ENCODE assay signal across 7 cellular contexts in genomic region chr16:88759245-88759975, GRCh38. TPM values are rescaled to one million over a fixed set of nuclear protein-coding genes. Genes with fewer than 3 reads are reported as not detected.
A peak's percentile ranks its signal among the peaks of the same experiment; 100 is the strongest.
DNase-seq lines count a peak whose midpoint lies in the region; ATAC-seq and TF ChIP-seq lines count a peak whose summit lies in the region.
"Had no signal": no experiment of that assay in that cellular context is flagged by ENCODE, and none has a peak within 500 bp of the region (broad histone marks: within the 10 kb centered on the region; RNA-seq: fewer than 3 reads in every experiment).

No MANE protein-coding gene starts in this region.

- CTCF ChIA-PET in MCF 10A (lab: Yijun Ruan, JAX) (interaction anchor here (0.7 to 2.5 kb wide), 5 partner anchors 9 to 301 kb away, joined by 3 to 13 read pairs (median 3); no protein-coding TSS in a partner anchor), mammary epithelial cell (lab: Charles Lee; ENCODE audit: low non-redundant PET) (no interaction called here)

- TF ChIP-seq CTCF in MCF 10A (IDR thresholded peaks at IDR 0.05; ENCODE audit: unreplicated experiment) (no peak), mammary epithelial cell (conservative IDR thresholded peaks at IDR 0.05 in 1 of 2, IDR thresholded peaks at IDR 0.05 in 1 of 2; ENCODE audit: extremely low read depth in 1 of 2, insufficient read depth in 1 of 2, low read depth in 1 of 2, low read length in 2 of 2) (no peak), gastroesophageal sphincter (IDR thresholded peaks at IDR 0.05) (peak in 3 of 4 experiments; percentile 51 to 64 (median 54))

- H3K9me3 ChIP-seq in mammary epithelial cell (replicated peaks; ENCODE audit: insufficient read depth, low read length) (no peaks in the 10 kb centered on the region), gastroesophageal sphincter (no peaks in the 10 kb centered on the region)

- H3K27ac ChIP-seq in mammary epithelial cell (ENCODE audit: insufficient read depth, low read depth, low read length) (no peak overlapping the region), gastroesophageal sphincter (peak overlapping the region; percentile 81 to 96 (median 92))

- H3K4me1 ChIP-seq in mammary epithelial cell (ENCODE audit: insufficient read depth, low read length) (peaks cover 27% of the 10 kb centered on the region), gastroesophageal sphincter (peaks cover 0 to 95% (median 55%) of the 10 kb centered on the region in 3 donors)

- H3K4me2 ChIP-seq in mammary epithelial cell (ENCODE audit: insufficient read depth, low read depth, low read length): no peak overlapping the region

- no peaks in the 10 kb centered on the region for H3K36me3 ChIP-seq in mammary epithelial cell (ENCODE audit: insufficient read depth, low read length)
- peaks cover 0 to 6% of the 10 kb centered on the region in 2 donors for H3K36me3 ChIP-seq in gastroesophageal sphincter

- peaks cover 20% of the 10 kb centered on the region for H4K20me1 ChIP-seq in mammary epithelial cell (ENCODE audit: insufficient read depth, low read length)

- DNase-seq in MCF 10A (ENCODE audit: unreplicated experiment) (no peak), mammary epithelial cell (no peak), ureter (ENCODE audit: low spot score) (peak; percentile 85), NCI-H226 (no peak), hippocampal formation (lab: John Stamatoyannopoulos, UW) (no peak)
- DNase-seq: DMS79 treated with DMSO at 0.1 percent for 48 hours had no signal

- in situ Hi-C loops in mammary epithelial cell (cut with MboI; ENCODE audit: low sequenced_read_pairs in 2 of 2): no loop called here

- peak; percentile 81 for ATAC-seq in gastroesophageal sphincter

- no peak for TF ChIP-seq EP300 in gastroesophageal sphincter (IDR thresholded peaks at IDR 0.05)

- intact Hi-C loops in MCF 10A (cut with micrococcal nuclease) (no loop called here), mammary epithelial cell (cut with micrococcal nuclease) (no loop called here)

- POLR2A ChIA-PET in MCF 10A (lab: Yijun Ruan, JAX): interaction anchor here (0.5 to 1.8 kb wide), 4 partner anchors 8 to 749 kb away, joined by 3 to 6 read pairs (median 4); partner anchors contain the start of gene SPG7

- WGBS in mammary epithelial cell (ENCODE audit: low coverage, missing lambda C conversion rate): 98% methylated on average over 17 of the region's 26 CpGs
- 30 to 54% methylated on average over 4 to 6 of the region's 26 CpGs for WGBS in gastroesophageal sphincter (ENCODE audit: low coverage in 1 of 2), 2 donors

- H3K27me3 Mint-ChIP-seq in MCF 10A (ENCODE audit: insufficient read depth, unreplicated experiment): no peaks in the 10 kb centered on the region

- H3K27ac Mint-ChIP-seq in MCF 10A (ENCODE audit: low read depth, unreplicated experiment): peak overlapping the region; percentile 27

- H3K27me3 ChIP-seq in mammary epithelial cell (ENCODE audit: insufficient read depth, low read length) (no peaks in the 10 kb centered on the region), gastroesophageal sphincter (no peaks in the 10 kb centered on the region)

- peak; percentile 39 to 42 for TF ChIP-seq POLR2A in gastroesophageal sphincter (IDR thresholded peaks at IDR 0.05)

- H3K36me3 Mint-ChIP-seq in MCF 10A (ENCODE audit: insufficient read depth, unreplicated experiment): peaks cover 13% of the 10 kb centered on the region

- H3K79me2 ChIP-seq in mammary epithelial cell (ENCODE audit: insufficient read depth, low read length): peaks cover 95% of the 10 kb centered on the region

- dilution Hi-C loops in mammary epithelial cell (cut with HindIII; ENCODE audit: low sequenced_read_pairs): loop anchor here (5.0 to 10.0 kb wide), 4 partner anchors 95 to 545 kb away; partner anchors contain the start of genes GALNS and TRAPPC2L

- H3K4me1 Mint-ChIP-seq in MCF 10A (ENCODE audit: insufficient read depth, unreplicated experiment): peaks cover 8% of the 10 kb centered on the region

- H3K9ac ChIP-seq in mammary epithelial cell (ENCODE audit: insufficient read depth, low read length): no peak overlapping the region

- BruUV-seq in MCF 10A (replicated peaks; lab: Mats Ljungman, UMichigan): no TSS peak
- no TSS peak for BruUV-seq in mammary epithelial cell (replicated peaks; lab: Mats Ljungman, UMichigan)

- no peak overlapping the region for H2AFZ ChIP-seq in mammary epithelial cell (ENCODE audit: low read depth, low read length)

- H3K4me3 Mint-ChIP-seq in MCF 10A (ENCODE audit: unreplicated experiment): no peak overlapping the region

- H3K9me3 Mint-ChIP-seq in MCF 10A (ENCODE audit: unreplicated experiment): no peaks in the 10 kb centered on the region

- H3K4me3 ChIP-seq in mammary epithelial cell (replicated peaks in 1 of 3; ENCODE audit: insufficient read depth in 1 of 3, low read depth in 2 of 3, low read length in 3 of 3) (no peak overlapping the region), gastroesophageal sphincter (peak overlapping the region in 1 of 2 donors; percentile 36)

RNA-seq across cellular contexts. Expression of gene PIEZO1, which starts 25.6 kb away (rescaled TPM):
- total RNA-seq in MCF 10A (2022) (193 and 195 TPM in 2 replicates), mammary epithelial cell (100 to 1,000 TPM; 165 to 215 TPM), gastroesophageal sphincter (100 to 1,000 TPM; 105 to 248 (median 172) TPM), ureter (144 TPM)
- 144 TPM for polyA plus RNA-seq in mammary epithelial cell
- polyA minus RNA-seq in mammary epithelial cell: 339 TPM

RNA-seq across cellular contexts. Expression of gene CDT1, which starts 44.2 kb away (rescaled TPM):
- total RNA-seq in MCF 10A (2022) (5.3 and 16.6 TPM in 2 replicates), mammary epithelial cell (10 to 100 TPM in 1 of 2 donors, 1 to 10 TPM in 1; 3.5 to 22.0 TPM), gastroesophageal sphincter (1 to 10 TPM in 1 of 4 donors, under 1 TPM in 1, not detected in 2; 0.92 to 2.0 TPM), ureter (2.1 TPM)
- 13.6 TPM for polyA plus RNA-seq in mammary epithelial cell
- polyA minus RNA-seq in mammary epithelial cell: 20.1 TPM

RNA-seq across cellular contexts. Expression of gene APRT, which starts 52.3 kb away (rescaled TPM):
- total RNA-seq in MCF 10A (2022) (231 and 248 TPM in 2 replicates), mammary epithelial cell (100 to 1,000 TPM in 1 of 2 donors, 10 to 100 TPM in 1; 51.5 to 136 TPM), gastroesophageal sphincter (100 to 1,000 TPM in 2 of 4 donors, 10 to 100 TPM in 2; 64.9 to 103 (median 92.9) TPM), ureter (152 TPM)
- 145 TPM for polyA plus RNA-seq in mammary epithelial cell
- 63.6 TPM for polyA minus RNA-seq in mammary epithelial cell

RNA-seq across cellular contexts. Expression of gene CTU2, which starts 53.1 kb away (rescaled TPM):
- 26.9 and 40.8 TPM in 2 replicates for total RNA-seq in MCF 10A (2022)
- total RNA-seq in mammary epithelial cell: 10 to 100 TPM; 13.2 to 26.5 TPM
- 12.8 TPM for polyA plus RNA-seq in mammary epithelial cell
- polyA minus RNA-seq in mammary epithelial cell: 12.3 TPM
- total RNA-seq in gastroesophageal sphincter: 10 to 100 TPM in 2 of 4 donors, 1 to 10 TPM in 2; 6.0 to 19.9 (median 10.7) TPM
- total RNA-seq in ureter: 25.2 TPM

RNA-seq across cellular contexts. Expression of gene RNF166, which starts 53.2 kb away (rescaled TPM):
- 17.5 and 18.5 TPM in 2 replicates for total RNA-seq in MCF 10A (2022)
- total RNA-seq in mammary epithelial cell: 10 to 100 TPM in 1 of 2 donors, 1 to 10 TPM in 1; 9.8 to 11.2 TPM
- polyA plus RNA-seq in mammary epithelial cell: 5.1 TPM
- 1.7 TPM for polyA minus RNA-seq in mammary epithelial cell
- 10 to 100 TPM; 19.5 to 27.8 (median 22.3) TPM for total RNA-seq in gastroesophageal sphincter
- total RNA-seq in ureter: 22.8 TPM

Comparison
In these comparisons a context has a peak if more than half of its experiments do, and no peak if none do; other contexts are left out.
1. CTCF ChIP-seq: peak in gastroesophageal sphincter (3 of 4); none in MCF 10A (single experiment) and mammary epithelial cell (0 of 2).